In genomic region chr1:42846257-42847110, GRCh38 we compare ENCODE assay signal across 8 cellular contexts. TPM values are rescaled to one million over a fixed set of nuclear protein-coding genes. Genes with fewer than 3 reads are reported as not detected.
DNase-seq lines count a peak whose midpoint lies in the region; ATAC-seq and TF ChIP-seq lines count a peak whose summit lies in the region.

TSS of gene ZNF691 (plus strand) at chr1:42846613. CDS start at chr1:42849659, 3,046 bp downstream.

- no peak for TF ChIP-seq RAD21 in SK-N-SH (IDR thresholded peaks at IDR 0.05; ENCODE audit: low read length)

- H3K27ac ChIP-seq in SK-N-SH (ENCODE audit: low read depth in 2 of 2, low read length in 1 of 2) (peak within 1 kb of the TSS in 1 of 2 experiments; percentile 62; a peak in 2 of 4 replicates), thoracic aorta (peak within 1 kb of the TSS; percentile 53 to 70)

- no peak for TF ChIP-seq EP300 in SK-N-SH (IDR thresholded peaks at IDR 0.05; ENCODE audit: borderline replicate concordance in 1 of 2, low read depth in 1 of 2, low read length in 1 of 2)

- no peaks in the 10 kb centered on the region for H3K9me3 ChIP-seq in SK-N-SH
- H3K9me3 ChIP-seq in thoracic aorta, result no peaks in the 10 kb centered on the region

- H3K27ac Mint-ChIP-seq in HFFc6, result peak within 1 kb of the TSS; percentile 93
- H3K27ac Mint-ChIP-seq in activated naive CD4-positive, alpha-beta T cell treated with anti-CD3 and anti-CD28 coated beads, Interleukin-2, amount 50 U/mL, for 24 hours, result peak within 1 kb of the TSS; percentile 93

- no peaks in the 10 kb centered on the region for H3K27me3 Mint-ChIP-seq in HFFc6 (ENCODE audit: insufficient read depth)
- no peaks in the 10 kb centered on the region for H3K27me3 Mint-ChIP-seq in activated naive CD4-positive, alpha-beta T cell treated with anti-CD3 and anti-CD28 coated beads, Interleukin-2, amount 50 U/mL, for 24 hours

- ATAC-seq in omental fat pad (ENCODE audit: low FRiP score) (peak; percentile 99), thoracic aorta (ENCODE audit: insufficient number of reproducible peaks, low FRiP score, low read depth) (peak; percentile 98)

- H3K4me1 ChIP-seq in SK-N-SH (ENCODE audit: control insufficient read depth in 1 of 2, insufficient read depth in 2 of 2, low read depth in 1 of 2, low read length in 1 of 2), result peaks cover 0 to 11% of the 10 kb centered on the region in 2 experiments; a peak in 2 of 4 replicates
- H3K4me1 ChIP-seq in thoracic aorta (ENCODE audit: control insufficient read depth in 1 of 2, low read depth in 2 of 2), result peaks cover 7 to 11% of the 10 kb centered on the region in 2 donors

- no peaks in the 10 kb centered on the region for H4K20me1 ChIP-seq in SK-N-SH (ENCODE audit: insufficient read depth)

- peaks cover 26% of the 10 kb centered on the region; the same call in 1 of the 2 replicates for H3K79me2 ChIP-seq in SK-N-SH (ENCODE audit: insufficient read depth)

- H3K4me1 Mint-ChIP-seq in HFFc6 (ENCODE audit: low read depth), result peaks cover 47% of the 10 kb centered on the region
- peaks cover 39% of the 10 kb centered on the region for H3K4me1 Mint-ChIP-seq in activated naive CD4-positive, alpha-beta T cell treated with anti-CD3 and anti-CD28 coated beads, Interleukin-2, amount 50 U/mL, for 24 hours

- peak; percentile 96 for DNase-seq in GM10248 (ENCODE audit: extremely low spot score)
- peak; percentile 97 for DNase-seq in HFFc6
- peak; percentile 98 for DNase-seq in NAMALWA (ENCODE audit: low spot score)
- peak; percentile 95 for DNase-seq in SK-N-SH
- peak; percentile 96 for DNase-seq in glomerular visceral epithelial cell (ENCODE audit: extremely low spot score)
- DNase-seq in omental fat pad (ENCODE audit: low spot score), result peak; percentile 71
- DNase-seq in thoracic aorta (ENCODE audit: low spot score), result peak; percentile 89

- H3K4me2 ChIP-seq in SK-N-SH, result peak within 1 kb of the TSS; percentile 77

- peaks cover 13 to 30% of the 10 kb centered on the region in 2 experiments for H3K36me3 ChIP-seq in SK-N-SH (replicated peaks in 1 of 2; ENCODE audit: control insufficient read depth in 1 of 2, insufficient read depth in 2 of 2, low read length in 1 of 2)
- H3K36me3 ChIP-seq in thoracic aorta, result peaks cover 12% of the 10 kb centered on the region

- H3K27me3 ChIP-seq in SK-N-SH (ENCODE audit: insufficient read depth) (no peaks in the 10 kb centered on the region), thoracic aorta (replicated peaks; ENCODE audit: insufficient read depth) (no peaks in the 10 kb centered on the region)

- peak within 1 kb of the TSS; percentile 78 for H3K9ac ChIP-seq in SK-N-SH

- peaks cover 32% of the 10 kb centered on the region for H3K36me3 Mint-ChIP-seq in HFFc6 (ENCODE audit: low read depth)
- H3K36me3 Mint-ChIP-seq in activated naive CD4-positive, alpha-beta T cell treated with anti-CD3 and anti-CD28 coated beads, Interleukin-2, amount 50 U/mL, for 24 hours, result peaks cover 21% of the 10 kb centered on the region

- no peaks in the 10 kb centered on the region for H3F3A ChIP-seq in SK-N-SH (replicated peaks; ENCODE audit: insufficient read depth)

- WGBS in SK-N-SH (ENCODE audit: low lambda C conversion rate), result 2% methylated on average over 27 of the region's 50 CpGs

- POLR2A ChIA-PET in GM10248 (lab: Yijun Ruan, JAX), result interaction anchor here (0.5 to 1.1 kb wide), 7 partner anchors 71 to 1265 kb away, joined by 3 to 7 read pairs (median 3); partner anchors contain the start of genes C1orf50, KDM4A and P3H1
- POLR2A ChIA-PET in SK-N-SH (lab: Yijun Ruan, JAX), result interaction anchor here (0.6 to 3.3 kb wide), 10 partner anchors 10 to 164 kb away, joined by 3 to 26 read pairs (median 4); partner anchors contain the start of genes ERMAP, SVBP and YBX1

- peak within 1 kb of the TSS; percentile 64 to 73 for H3K4me3 ChIP-seq in SK-N-SH (ENCODE audit: low read depth in 2 of 2, low read length in 1 of 2)
- H3K4me3 ChIP-seq in thoracic aorta, result peak within 1 kb of the TSS; percentile 96

- TF ChIP-seq CTCF in GM10248 (IDR thresholded peaks at IDR 0.05; ENCODE audit: control extremely low read depth, extremely low read depth, low read depth, missing control alignments) (peak; percentile 42), HFFc6 (IDR thresholded peaks at IDR 0.05) (peak; percentile 71), SK-N-SH (IDR thresholded peaks at IDR 0.05) (peak; percentile 48), omental fat pad (IDR thresholded peaks at IDR 0.05) (no peak), thoracic aorta (IDR thresholded peaks at IDR 0.05) (peak; percentile 45)

- H2AFZ ChIP-seq in SK-N-SH (ENCODE audit: low read depth), result peak within 1 kb of the TSS; percentile 95

- no peaks in the 10 kb centered on the region for H3K9me2 ChIP-seq in SK-N-SH

- peak within 1 kb of the TSS; percentile 98 for H3K4me3 Mint-ChIP-seq in HFFc6
- H3K4me3 Mint-ChIP-seq in activated naive CD4-positive, alpha-beta T cell treated with anti-CD3 and anti-CD28 coated beads, Interleukin-2, amount 50 U/mL, for 24 hours, result peak within 1 kb of the TSS; percentile 92

- CTCF ChIA-PET in GM10248 (lab: Yijun Ruan, JAX), result interaction anchor here (0.7 to 3.3 kb wide), 21 partner anchors 8 to 268 kb away, joined by 3 to 26 read pairs (median 4); partner anchors contain the start of genes C1orf50, ERMAP, P3H1 and SVBP
- CTCF ChIA-PET in SK-N-SH (lab: Yijun Ruan, JAX), result interaction anchor here (0.6 to 3.3 kb wide), 22 partner anchors 8 to 1340 kb away, joined by 3 to 16 read pairs (median 4); no protein-coding TSS in a partner anchor

- no peaks in the 10 kb centered on the region for H3K9me3 Mint-ChIP-seq in HFFc6
- H3K9me3 Mint-ChIP-seq in activated naive CD4-positive, alpha-beta T cell treated with anti-CD3 and anti-CD28 coated beads, Interleukin-2, amount 50 U/mL, for 24 hours, result no peaks in the 10 kb centered on the region

TF ChIP-seq in SK-N-SH, 30 proteins besides CTCF, POLR2A, EP300 and RAD21 (continues in another document):
- TF ChIP-seq GABPA (IDR thresholded peaks at IDR 0.05; ENCODE audit: low read depth), result peak; percentile 92
- peak; percentile 50 for TF ChIP-seq TAF1 (IDR thresholded peaks at IDR 0.05; ENCODE audit: borderline replicate concordance, low read depth, low read length)
- TF ChIP-seq RXRA (IDR thresholded peaks at IDR 0.05; ENCODE audit: borderline replicate concordance, low read depth), result no peak
- no peak for TF ChIP-seq TEAD4 (IDR thresholded peaks at IDR 0.05; ENCODE audit: borderline replicate concordance, insufficient read depth)
- TF ChIP-seq ELF1 (IDR thresholded peaks at IDR 0.05), result peak; percentile 79
- TF ChIP-seq MAX (IDR thresholded peaks at IDR 0.05; ENCODE audit: low read depth), result peak; percentile 66
- TF ChIP-seq SMC3 (IDR thresholded peaks at IDR 0.05; ENCODE audit: low read depth, low read length), result no peak
- TF ChIP-seq RFX5 (IDR thresholded peaks at IDR 0.05; ENCODE audit: low read length), result peak; percentile 37; the same call in 1 of the 2 replicates
- peak; percentile 100 for TF ChIP-seq PBX3 (IDR thresholded peaks at IDR 0.05)
- no peak for TF ChIP-seq EZH2phosphoT487 (IDR thresholded peaks at IDR 0.05; ENCODE audit: borderline replicate concordance, low read depth)
- TF ChIP-seq YY1 (IDR thresholded peaks at IDR 0.05; ENCODE audit: low read depth), result peak; percentile 66
- no peak for TF ChIP-seq JUND (IDR thresholded peaks at IDR 0.05)
- peak; percentile 96 for TF ChIP-seq IRF3 (IDR thresholded peaks at IDR 0.05; ENCODE audit: low read depth, low read length)

RNA-seq across cellular contexts. Expression of gene ZNF691, which starts in this region (rescaled TPM):
- total RNA-seq in HFFc6 (2021; fragmentation: NEBNext Ultra II Directional; extraction: Animal tissue kit (Norgen Biotek cat#: 25700)), result 1 to 10 TPM; 4.3 to 5.8 (median 5.4) TPM
- polyA plus RNA-seq in SK-N-SH (2012; rRNA removed), result 7.2 and 10.1 TPM in 2 replicates
- polyA plus RNA-seq in SK-N-SH (2012; cell fraction: cytosol; rRNA removed), result 5.3 and 5.7 TPM in 2 replicates
- polyA plus RNA-seq in SK-N-SH (2012; cell fraction: nucleus; rRNA removed), result 26.8 and 29.8 TPM in 2 replicates
- total RNA-seq in omental fat pad, result 10 to 100 TPM in 1 of 4 donors, 1 to 10 TPM in 3; 6.2 to 11.2 (median 8.8) TPM
- 10 to 100 TPM in 1 of 2 donors, 1 to 10 TPM in 1; 4.4 to 19.8 TPM for total RNA-seq in thoracic aorta

Comparison
In these comparisons a context has a peak if more than half of its experiments do, and no peak if none do; other contexts are left out.
1. CTCF ChIP-seq: peak in GM10248 (single experiment), HFFc6 (single experiment), SK-N-SH (single experiment) and thoracic aorta (single experiment); none in omental fat pad (0 of 3).
2. Peak in every context shown above with its lines, with median percentiles within 50 percentile points of each other: DNase-seq.